10 cellular contexts compared by ENCODE assay signal in the genomic region with DNA sequence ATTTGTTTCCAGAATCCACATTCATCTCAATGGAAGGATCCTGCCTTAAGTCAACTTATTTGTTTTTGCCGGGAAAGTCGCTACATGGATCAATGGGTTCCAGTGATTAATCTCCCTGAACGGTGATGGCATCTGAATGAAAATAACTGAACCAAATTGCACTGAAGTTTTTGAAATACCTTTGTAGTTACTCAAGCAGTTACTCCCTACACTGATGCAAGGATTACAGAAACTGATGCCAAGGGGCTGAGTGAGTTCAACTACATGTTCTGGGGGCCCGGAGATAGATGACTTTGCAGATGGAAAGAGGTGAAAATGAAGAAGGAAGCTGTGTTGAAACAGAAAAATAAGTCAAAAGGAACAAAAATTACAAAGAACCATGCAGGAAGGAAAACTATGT. TPM values are rescaled to one million over a fixed set of nuclear protein-coding genes. Genes with fewer than 3 reads are reported as not detected.
A peak's percentile ranks its signal among the peaks of the same experiment; 100 is the strongest.
DNase-seq lines count a peak whose midpoint lies in the region; TF ChIP-seq lines count a peak whose summit lies in the region.
"Had no signal": no experiment of that assay in that cellular context is flagged by ENCODE, and none has a peak within 500 bp of the region (broad histone marks: within the 10 kb centered on the region; RNA-seq: fewer than 3 reads in every experiment).

No MANE protein-coding gene starts in this region.

- H3K4me3 ChIP-seq in PC-9 (peak overlapping the region; percentile 90), endodermal cell (ENCODE audit: low read length) (peak overlapping the region; percentile 91), skeletal muscle tissue (ENCODE audit: low read length in 3 of 3) (no peak overlapping the region), BE2C (ENCODE audit: low read depth, low read length) (no peak overlapping the region)

- H3K79me2 ChIP-seq in PC-9 (ENCODE audit: low read depth), result peaks cover 33% of the 10 kb centered on the region

- no peak overlapping the region for H3K27ac Mint-ChIP-seq in T-helper 1 cell treated with Interleukin-12 subunit alpha and Interleukin-12 subunit beta and Interleukin-4 antibody, amounts not matched to agents 30 μg/mL and 1 μg/mL, for 36 hours
- peak overlapping the region; percentile 33 for H3K27ac Mint-ChIP-seq in endodermal cell
- H3K27ac Mint-ChIP-seq: B cell, naive B cell had no signal

- CTCF ChIA-PET in PC-9 (lab: Charles Lee), result no interaction called here

- WGBS in endodermal cell (ENCODE audit: insufficient coverage in 1 of 2, insufficient read length in 1 of 2), 2 experiments, result 65 to 76% methylated on average over 4 of the region's 4 CpGs

- peaks cover 33% of the 10 kb centered on the region for H3K4me1 Mint-ChIP-seq in T-helper 1 cell treated with Interleukin-12 subunit alpha and Interleukin-12 subunit beta and Interleukin-4 antibody, amounts not matched to agents 30 μg/mL and 1 μg/mL, for 36 hours (ENCODE audit: low read depth)
- peaks cover 42% of the 10 kb centered on the region for H3K4me1 Mint-ChIP-seq in endodermal cell

- peaks cover 22% of the 10 kb centered on the region for H3K36me3 ChIP-seq in PC-9 (ENCODE audit: low read depth)
- peaks cover 32% of the 10 kb centered on the region for H3K36me3 ChIP-seq in endodermal cell (ENCODE audit: control insufficient read depth, insufficient read depth, low read length)
- H3K36me3 ChIP-seq in skeletal muscle tissue (ENCODE audit: control insufficient read depth in 3 of 3, insufficient read depth in 3 of 3, low read length in 3 of 3), result peaks cover 0 to 25% (median 7%) of the 10 kb centered on the region in 3 donors
- H3K36me3 ChIP-seq in BE2C, result peaks cover 6% of the 10 kb centered on the region; the same call in 1 of the 2 replicates

- no peaks in the 10 kb centered on the region for H4K20me1 ChIP-seq in PC-9 (ENCODE audit: insufficient read depth)

- TF ChIP-seq CTCF in PC-9 (conservative IDR thresholded peaks at IDR 0.05) (no peak), endodermal cell (conservative IDR thresholded peaks at IDR 0.05) (no peak), BE2C (IDR thresholded peaks at IDR 0.05; ENCODE audit: low read depth, low read length) (no peak)

- H3K9me2 ChIP-seq in PC-9 (ENCODE audit: insufficient read depth), result no peaks in the 10 kb centered on the region

- H3K27me3 ChIP-seq in PC-9 (ENCODE audit: insufficient read depth, low read depth) (no peaks in the 10 kb centered on the region), endodermal cell (ENCODE audit: control insufficient read depth, insufficient read depth, low read length, poor library complexity, severe bottlenecking) (no peaks in the 10 kb centered on the region), skeletal muscle tissue (ENCODE audit: control insufficient read depth in 3 of 3, insufficient read depth in 3 of 3, low read length in 3 of 3) (no peaks in the 10 kb centered on the region), BE2C (no peaks in the 10 kb centered on the region)

- intact Hi-C loops in PC-9 (cut with micrococcal nuclease; ENCODE audit: unreplicated experiment), result loop anchor here (5.0 to 10.0 kb wide), 2 partner anchors 255 to 753 kb away; a partner anchor contains a TSS

- no peak overlapping the region for H2AFZ ChIP-seq in PC-9

- no peaks in the 10 kb centered on the region for H3K9me3 Mint-ChIP-seq in T-helper 1 cell treated with Interleukin-12 subunit alpha and Interleukin-12 subunit beta and Interleukin-4 antibody, amounts not matched to agents 30 μg/mL and 1 μg/mL, for 36 hours
- H3K9me3 Mint-ChIP-seq in endodermal cell, result no peaks in the 10 kb centered on the region
- H3K9me3 Mint-ChIP-seq: naive B cell had no signal

- peaks cover 75% of the 10 kb centered on the region for H3F3A ChIP-seq in PC-9 (ENCODE audit: insufficient read depth, low read depth)

- H3K9ac ChIP-seq in endodermal cell (ENCODE audit: extremely low read depth, low read length, poor library complexity, severe bottlenecking) (peak overlapping the region; percentile 77), skeletal muscle tissue (ENCODE audit: low read depth in 1 of 3, low read length in 3 of 3) (peak overlapping the region in 1 of 3 donors; percentile 96)

- H3K27ac ChIP-seq in PC-9 (peak overlapping the region; percentile 99), endodermal cell (ENCODE audit: low read depth, low read length) (no peak overlapping the region), skeletal muscle tissue (ENCODE audit: low read depth, low read length) (peak overlapping the region; percentile 32)

- H3K36me3 Mint-ChIP-seq in T-helper 1 cell treated with Interleukin-12 subunit alpha and Interleukin-12 subunit beta and Interleukin-4 antibody, amounts not matched to agents 30 μg/mL and 1 μg/mL, for 36 hours (ENCODE audit: low read depth), result peaks cover 29% of the 10 kb centered on the region
- H3K36me3 Mint-ChIP-seq in endodermal cell (ENCODE audit: low read depth), result peaks cover 18% of the 10 kb centered on the region
- H3K36me3 Mint-ChIP-seq: naive B cell had no signal

- peak overlapping the region; percentile 86 for H3K4me2 ChIP-seq in PC-9

- H3K27me3 Mint-ChIP-seq in T-helper 1 cell treated with Interleukin-12 subunit alpha and Interleukin-12 subunit beta and Interleukin-4 antibody, amounts not matched to agents 30 μg/mL and 1 μg/mL, for 36 hours (ENCODE audit: low read depth), result no peaks in the 10 kb centered on the region
- no peaks in the 10 kb centered on the region for H3K27me3 Mint-ChIP-seq in endodermal cell (ENCODE audit: insufficient read depth)
- H3K27me3 Mint-ChIP-seq: B cell, naive B cell had no signal

- H3K9me3 ChIP-seq in PC-9 (ENCODE audit: insufficient read depth, low read depth) (no peaks in the 10 kb centered on the region), endodermal cell (ENCODE audit: control insufficient read depth, low read length) (no peaks in the 10 kb centered on the region), skeletal muscle tissue (ENCODE audit: control insufficient read depth in 3 of 3, low read length in 3 of 3) (no peaks in the 10 kb centered on the region), BE2C (no peaks in the 10 kb centered on the region)

- POLR2A ChIA-PET in PC-9 (lab: Charles Lee; ENCODE audit: unreplicated experiment), result no interaction called here

- peaks cover 45% of the 10 kb centered on the region for H3K4me1 ChIP-seq in PC-9 (replicated peaks; ENCODE audit: insufficient read depth)
- H3K4me1 ChIP-seq in endodermal cell (ENCODE audit: control insufficient read depth, insufficient read depth, low read length), result peaks cover 24% of the 10 kb centered on the region
- H3K4me1 ChIP-seq in skeletal muscle tissue (ENCODE audit: control insufficient read depth in 3 of 3, insufficient read depth in 3 of 3, low read length in 3 of 3), result peaks cover 16 to 26% (median 23%) of the 10 kb centered on the region in 3 donors
- peaks cover 9% of the 10 kb centered on the region; the same call in 1 of the 2 replicates for H3K4me1 ChIP-seq in BE2C

- BruUV-seq in PC-9 (replicated peaks; lab: Mats Ljungman, UMichigan), result no TSS peak

- peak overlapping the region; percentile 26 for H3K4me3 Mint-ChIP-seq in T-helper 1 cell treated with Interleukin-12 subunit alpha and Interleukin-12 subunit beta and Interleukin-4 antibody, amounts not matched to agents 30 μg/mL and 1 μg/mL, for 36 hours
- H3K4me3 Mint-ChIP-seq in endodermal cell, result peak overlapping the region; percentile 92

- DNase-seq in T-helper 1 cell, result no peak
- peak in 1 of 2 experiments; percentile 83 for DNase-seq in PC-9
- DNase-seq in endodermal cell, result no peak
- no peak for DNase-seq in BE2C
- DNase-seq in hypothalamus (lab: John Stamatoyannopoulos, UW), result no peak
- DNase-seq in DMS79 treated with DMSO at 0.1 percent for 48 hours (lab: John Stamatoyannopoulos, UW), result no peak
- DNase-seq: naive B cell had no signal

RNA-seq across cellular contexts. Expression of a gene that starts 2.6 kb away (rescaled TPM):
- 63.6 and 112 TPM in 2 replicates for total RNA-seq in PC-9 (2021)
- 10 to 100 TPM; 48.0 to 52.4 TPM for total RNA-seq in endodermal cell
- polyA plus RNA-seq in endodermal cell (2013, experiment 1 of 2), result 31.4 TPM
- 34.8 TPM for polyA plus RNA-seq in endodermal cell (2013, experiment 2 of 2)
- total RNA-seq in skeletal muscle tissue, result 11.0 TPM
- 64.4 TPM for polyA plus RNA-seq in BE2C (2012; ENCODE audit: insufficient read depth, insufficient read length, low read depth)

Comparison
In these comparisons a context has a peak if more than half of its experiments do, and no peak if none do; other contexts are left out.
1. H3K4me3 ChIP-seq: peak in PC-9 (single experiment) and endodermal cell (single experiment); none in skeletal muscle tissue (0 of 3) and BE2C (single experiment).